ENCODE assay signal across 25 cellular contexts in the genomic region with DNA sequence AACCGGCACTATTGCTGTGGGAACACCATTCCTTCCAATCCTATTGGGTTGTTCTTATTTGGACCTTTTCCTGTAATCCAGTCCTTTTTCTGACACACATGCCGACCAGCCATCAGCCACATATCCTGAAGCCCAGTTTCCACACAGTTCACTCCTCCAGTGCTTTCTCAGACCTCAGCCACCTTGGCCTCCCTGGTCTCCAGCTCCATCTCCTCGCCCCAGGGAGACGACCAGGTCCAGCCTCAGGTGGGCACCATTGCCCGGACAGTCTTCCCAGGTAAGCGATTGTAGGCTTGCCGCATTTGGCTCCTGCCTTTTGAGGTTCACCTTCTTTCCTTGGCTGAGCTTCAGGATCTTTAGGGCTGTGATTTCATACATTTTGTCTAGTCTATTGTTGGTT. TPM values are rescaled to one million over a fixed set of nuclear protein-coding genes. Genes with fewer than 3 reads are reported as not detected.
DNase-seq lines count a peak whose midpoint lies in the region; ATAC-seq, FAIRE-seq and TF ChIP-seq lines count a peak whose summit lies in the region.
"Had no signal": no experiment of that assay in that cellular context is flagged by ENCODE, and none has a peak within 500 bp of the region (broad histone marks: within the 10 kb centered on the region; RNA-seq: fewer than 3 reads in every experiment).

No MANE protein-coding gene starts in this region.

- no peak overlapping the region for H3K4me2 ChIP-seq in K562 (ENCODE audit: insufficient read depth, low read length)

- TF ChIP-seq CTCF in K562 (IDR thresholded peaks at IDR 0.05 in 2 of 3, conservative IDR thresholded peaks at IDR 0.05 in 1 of 3; ENCODE audit: insufficient read depth in 2 of 3, low read depth in 1 of 3, low read length in 3 of 3) (no peak), kidney (IDR thresholded peaks at IDR 0.05; ENCODE audit: borderline replicate concordance, extremely low read depth, insufficient read depth) (no peak)

- H3K4me3 ChIP-seq in K562 (no peak overlapping the region), kidney (ENCODE audit: low read length in 2 of 2) (no peak overlapping the region), aorta (ENCODE audit: low read length in 2 of 2) (no peak overlapping the region)
- H3K4me3 ChIP-seq: GM12878 had no signal

- intact Hi-C loops in activated naive CD4-positive, alpha-beta T cell treated with anti-CD3 and anti-CD28 coated beads for 36 hours (cut with micrococcal nuclease) = loop anchor here (10.0 kb wide), 1 partner anchor 485 kb away; a partner anchor contains a TSS
- intact Hi-C loops in K562 (cut with micrococcal nuclease) (no loop called here), kidney (cut with DNase I) (no loop called here), aorta (cut with DNase I) (no loop called here)

- H3K9me3 ChIP-seq in K562 (replicated peaks; ENCODE audit: control insufficient read depth, insufficient read depth, low read depth, low read length) (no peaks in the 10 kb centered on the region), kidney (ENCODE audit: control insufficient read depth in 1 of 2, low read length in 2 of 2) (no peaks in the 10 kb centered on the region), aorta (ENCODE audit: control insufficient read depth, low read length) (no peaks in the 10 kb centered on the region)
- H3K9me3 ChIP-seq: BE2C, Caco-2 had no signal

- H3K36me3 ChIP-seq in K562 (ENCODE audit: control insufficient read depth, insufficient read depth, low read length) (no peaks in the 10 kb centered on the region), kidney (ENCODE audit: control insufficient read depth in 1 of 2, insufficient read depth in 2 of 2, low read length in 2 of 2) (no peaks in the 10 kb centered on the region), aorta (ENCODE audit: control insufficient read depth in 1 of 2, insufficient read depth in 2 of 2, low read length in 1 of 2) (no peaks in the 10 kb centered on the region)
- H3K36me3 ChIP-seq: BE2C had no signal

- POLR2A ChIA-PET in K562 (lab: Yijun Ruan, JAX) = interaction anchor here (1.2 to 2.0 kb wide), 2 partner anchors 10 to 17 kb away, joined by 5 to 6 read pairs; no protein-coding TSS in a partner anchor

- H4K20me1 ChIP-seq in K562 (replicated peaks; ENCODE audit: control insufficient read depth, insufficient read depth, low read length) = peaks cover 6% of the 10 kb centered on the region; the same call in 1 of the 2 replicates

- H3K9me3 Mint-ChIP-seq in activated naive CD4-positive, alpha-beta T cell treated with anti-CD3 and anti-CD28 coated beads, Interleukin-2, amount 10 ng/mL, durations not matched to agents 7 days and 5 days = peaks cover 22% of the 10 kb centered on the region
- peaks cover 9% of the 10 kb centered on the region for H3K9me3 Mint-ChIP-seq in activated naive CD4-positive, alpha-beta T cell treated with anti-CD3 and anti-CD28 coated beads for 36 hours

- no peaks in the 10 kb centered on the region for H3K9me1 ChIP-seq in K562 (ENCODE audit: control insufficient read depth, insufficient read depth, low read length)

- no peaks in the 10 kb centered on the region for H3K79me2 ChIP-seq in K562 (ENCODE audit: control insufficient read depth, insufficient read depth, low read length)

- TF ChIP-seq RAD21 in K562 (CRISPR knock-in tag; conservative IDR thresholded peaks at IDR 0.05 in 1 of 2, IDR thresholded peaks at IDR 0.05 in 1 of 2) = no peak

- H3K36me3 Mint-ChIP-seq in activated naive CD4-positive, alpha-beta T cell treated with anti-CD3 and anti-CD28 coated beads, Interleukin-2, amount 10 ng/mL, durations not matched to agents 7 days and 5 days = peaks cover 17% of the 10 kb centered on the region
- no peaks in the 10 kb centered on the region for H3K36me3 Mint-ChIP-seq in activated naive CD4-positive, alpha-beta T cell treated with anti-CD3 and anti-CD28 coated beads for 36 hours (ENCODE audit: low read depth)

- H2AFZ ChIP-seq in K562 (ENCODE audit: low read depth, low read length) = no peak overlapping the region

- H3K4me1 Mint-ChIP-seq in activated naive CD4-positive, alpha-beta T cell treated with anti-CD3 and anti-CD28 coated beads, Interleukin-2, amount 10 ng/mL, durations not matched to agents 7 days and 5 days = peaks cover 54% of the 10 kb centered on the region
- H3K4me1 Mint-ChIP-seq in activated naive CD4-positive, alpha-beta T cell treated with anti-CD3 and anti-CD28 coated beads for 36 hours (ENCODE audit: low read depth) = peaks cover 51% of the 10 kb centered on the region

- H3K27ac ChIP-seq in K562 (ENCODE audit: extremely low read depth, low read depth, low read length) (no peak overlapping the region), kidney (ENCODE audit: low read depth in 2 of 2, low read length in 2 of 2) (no peak overlapping the region), aorta (ENCODE audit: low read depth in 1 of 2, low read length in 2 of 2) (no peak overlapping the region)

- in situ Hi-C loops in K562 (cut with MboI) = no loop called here

- H3K27me3 Mint-ChIP-seq in activated naive CD4-positive, alpha-beta T cell treated with anti-CD3 and anti-CD28 coated beads, Interleukin-2, amount 10 ng/mL, durations not matched to agents 7 days and 5 days = peaks cover 6% of the 10 kb centered on the region
- H3K27me3 Mint-ChIP-seq in activated naive CD4-positive, alpha-beta T cell treated with anti-CD3 and anti-CD28 coated beads for 36 hours (ENCODE audit: low read depth) = no peaks in the 10 kb centered on the region
- H3K27me3 Mint-ChIP-seq: CD4-positive, alpha-beta T cell had no signal

- 2% methylated on average over 7 of the region's 7 CpGs for WGBS in K562 (ENCODE audit: insufficient coverage, low coverage, missing lambda C conversion rate)
- 87 to 90% methylated on average over 7 of the region's 7 CpGs for WGBS in aorta, 2 donors

- TF ChIP-seq EP300 in K562 (IDR thresholded peaks at IDR 0.05; ENCODE audit: low read length) = no peak

- BruUV-seq in K562 (replicated peaks; lab: Mats Ljungman, UMichigan) = no TSS peak

- H3K9ac ChIP-seq in K562 (ENCODE audit: insufficient read depth in 1 of 2, low read depth in 2 of 2, low read length in 2 of 2) = no peak overlapping the region
- H3K9ac ChIP-seq in kidney (ENCODE audit: low read length in 2 of 2) = no peak overlapping the region

- peaks cover 0 to 11% of the 10 kb centered on the region in 2 experiments; a peak in 1 of 5 replicates for H3K4me1 ChIP-seq in K562 (replicated peaks in 1 of 2; ENCODE audit: control insufficient read depth in 2 of 2, insufficient read depth in 2 of 2, low read length in 2 of 2)
- no peaks in the 10 kb centered on the region for H3K4me1 ChIP-seq in kidney (ENCODE audit: control insufficient read depth in 1 of 2, insufficient read depth in 1 of 2, low read depth in 1 of 2, low read length in 2 of 2)
- no peaks in the 10 kb centered on the region for H3K4me1 ChIP-seq in aorta (ENCODE audit: control insufficient read depth in 1 of 2, insufficient read depth in 2 of 2, low read length in 2 of 2)
- H3K4me1 ChIP-seq: BE2C had no signal

- H3K27ac Mint-ChIP-seq in activated naive CD4-positive, alpha-beta T cell treated with anti-CD3 and anti-CD28 coated beads, Interleukin-2, amount 10 ng/mL, durations not matched to agents 7 days and 5 days = peak overlapping the region; percentile 31
- no peak overlapping the region for H3K27ac Mint-ChIP-seq in activated naive CD4-positive, alpha-beta T cell treated with anti-CD3 and anti-CD28 coated beads for 36 hours

- peaks cover 29 to 52% of the 10 kb centered on the region in 2 experiments for H3K27me3 ChIP-seq in K562 (ENCODE audit: control insufficient read depth in 2 of 2, insufficient read depth in 2 of 2, low read length in 2 of 2)
- H3K27me3 ChIP-seq in aorta (ENCODE audit: control insufficient read depth in 1 of 2, insufficient read depth in 2 of 2, low read length in 1 of 2) = no peaks in the 10 kb centered on the region

- peak; percentile 3 for DNase-seq in activated naive CD4-positive, alpha-beta T cell treated with anti-CD3 and anti-CD28 coated beads, Interleukin-2, amount 10 ng/mL, durations not matched to agents 7 days and 5 days
- no peak for DNase-seq in activated naive CD4-positive, alpha-beta T cell treated with anti-CD3 and anti-CD28 coated beads for 36 hours
- DNase-seq in K562 (ENCODE audit: extremely low read depth in 1 of 4, low spot score in 3 of 4) (no peak), kidney (peak; percentile 18), aorta (peak; percentile 5 to 23), UCSD-AML1 (lab: John Stamatoyannopoulos, UW; ENCODE audit: unreplicated experiment) (no peak), NCI-H748 treated with DMSO at 0.1 percent for 48 hours (lab: John Stamatoyannopoulos, UW) (no peak)
- DNase-seq in stimulated activated CD4-positive, alpha-beta T cell treated with anti-CD3 and anti-CD28 coated beads, Interleukin-4, amount 100 ng/mL, for 1 hour = no peak
- DNase-seq: BE2C, Caco-2, DMS153, EL, GOT3, KG1, MV-4-11, NCI-H1694 treated with DMSO at 0.1 percent for 48 hours, NCI-H510A, NCI-H82, PC-3, RPMI8226, SHP77 treated with DMSO at 0.1 percent for 48 hours had no signal

- FAIRE-seq in K562 (lab: Jason Lieb, UNC) (no peak), kidney (lab: Jason Lieb, UNC) (no peak)
- FAIRE-seq: A204.1, GM12878, HepG2 had no signal

- TF ChIP-seq POLR2A in K562 (conservative IDR thresholded peaks at IDR 0.05) = no peak

- ATAC-seq in K562 (no peak), aorta (ENCODE audit: low FRiP score) (no peak)
- ATAC-seq: GM12878, HepG2, PC-3 had no signal

- no peak overlapping the region for H3K4me3 Mint-ChIP-seq in activated naive CD4-positive, alpha-beta T cell treated with anti-CD3 and anti-CD28 coated beads, Interleukin-2, amount 10 ng/mL, durations not matched to agents 7 days and 5 days
- H3K4me3 Mint-ChIP-seq in activated naive CD4-positive, alpha-beta T cell treated with anti-CD3 and anti-CD28 coated beads for 36 hours = no peak overlapping the region
- H3K4me3 Mint-ChIP-seq: CD4-positive, alpha-beta T cell had no signal

- CTCF ChIA-PET in activated naive CD4-positive, alpha-beta T cell treated with anti-CD3 and anti-CD28 coated beads, Interleukin-2, amount 10 ng/mL, durations not matched to agents 7 days and 5 days (lab: Charles Lee) = interaction anchor here (1.3 kb wide), 1 partner anchor 142 kb away, joined by 4 read pairs; no protein-coding TSS in a partner anchor
- CTCF ChIA-PET in activated naive CD4-positive, alpha-beta T cell treated with anti-CD3 and anti-CD28 coated beads for 36 hours (lab: Charles Lee) = no interaction called here
- CTCF ChIA-PET in K562 (lab: Yijun Ruan, JAX; ENCODE audit: low intra/inter-chr PET ratio) = no interaction called here

RNA-seq across cellular contexts. Expression of a gene that starts 15.2 kb away (rescaled TPM):
- 10 to 100 TPM; 10.1 to 13.1 TPM for total RNA-seq in activated naive CD4-positive, alpha-beta T cell treated with anti-CD3 and anti-CD28 coated beads for 36 hours
- 14.2 and 54.7 TPM in 2 replicates for total RNA-seq in K562 (2011; cell fraction: chromatin; rRNA removed; ENCODE audit: low replicate concordance)
- 26.1 and 26.7 TPM in 2 replicates for total RNA-seq in K562 (2011; cell fraction: nucleolus; rRNA removed)
- 10.8 and 13.8 TPM in 2 replicates for total RNA-seq in K562 (2011; cell fraction: nucleoplasm; rRNA removed)
- total RNA-seq in K562 (2014; rRNA removed) (1.7 and 2.5 TPM in 2 replicates), K562 (2014; rRNA removed; fragmentation: Illumina TruSeq; extraction: Trizol) (0.41 and 0.44 TPM in 2 replicates), K562 (2015; rRNA removed; fragmentation: Illumina TruSeq; extraction: Trizol) (0.54 and 0.83 TPM in 2 replicates), K562 (2021) (3.3 and 3.4 TPM in 2 replicates), kidney (0.91 TPM), aorta (not detected)
- polyA plus RNA-seq in K562 (2011; rRNA removed) (1.4 and 2.7 TPM in 2 replicates), K562 (2014; fragmentation: Illumina TruSeq; extraction: Trizol) (0.48 and 1.00 TPM in 2 replicates), K562 (2014; fragmentation: Nextera tagmentation; extraction: Ambion mirVana) (under 1 TPM in 1 of 2 experiments, not detected in 1; 0.08 TPM), K562 (2014; rRNA removed) (2.2 and 4.5 TPM in 2 replicates), kidney (ENCODE audit: insufficient read depth, low read depth, low replicate concordance) (not detected), aorta (not detected)
- 1.3 and 3.8 TPM in 2 replicates for polyA plus RNA-seq in K562 (2011; cell fraction: cytosol; rRNA removed)
- polyA plus RNA-seq in K562 (2011; cell fraction: nucleus; rRNA removed) = 15.4 and 32.7 TPM in 2 replicates
- 1.0 and 1.5 TPM in 2 replicates for polyA plus RNA-seq in K562 (2012)
- 0.69 and 1.6 TPM in 2 replicates for polyA minus RNA-seq in K562 (2011; rRNA and poly(A)+ RNA removed)
- polyA minus RNA-seq in K562 (2011; cell fraction: cytosol; rRNA and poly(A)+ RNA removed) = 1.7 and 5.3 TPM in 2 replicates
- 8.1 and 11.4 TPM in 2 replicates for polyA minus RNA-seq in K562 (2011; cell fraction: nucleus; rRNA and poly(A)+ RNA removed)

RNA-seq across cellular contexts. Expression of a gene that starts 34.8 kb away (rescaled TPM):
- 10 to 100 TPM; 48.0 to 48.5 TPM for total RNA-seq in activated naive CD4-positive, alpha-beta T cell treated with anti-CD3 and anti-CD28 coated beads for 36 hours
- total RNA-seq in K562 (2011; cell fraction: chromatin; rRNA removed; ENCODE audit: low replicate concordance) = 215 and 519 TPM in 2 replicates
- 574 and 584 TPM in 2 replicates for total RNA-seq in K562 (2011; cell fraction: nucleolus; rRNA removed)
- total RNA-seq in K562 (2011; cell fraction: nucleoplasm; rRNA removed) = 409 and 456 TPM in 2 replicates
- 217 and 249 TPM in 2 replicates for total RNA-seq in K562 (2014; rRNA removed)
- 132 and 136 TPM in 2 replicates for total RNA-seq in K562 (2014; rRNA removed; fragmentation: Illumina TruSeq; extraction: Trizol)
- total RNA-seq in K562 (2015; rRNA removed; fragmentation: Illumina TruSeq; extraction: Trizol) = 177 and 179 TPM in 2 replicates
- total RNA-seq in K562 (2021) = 145 and 152 TPM in 2 replicates
- 130 and 184 TPM in 2 replicates for polyA plus RNA-seq in K562 (2011; rRNA removed)
- 150 and 221 TPM in 2 replicates for polyA plus RNA-seq in K562 (2011; cell fraction: cytosol; rRNA removed)
- polyA plus RNA-seq in K562 (2011; cell fraction: nucleus; rRNA removed) = 196 and 245 TPM in 2 replicates
- 110 and 155 TPM in 2 replicates for polyA plus RNA-seq in K562 (2012)
- 198 and 213 TPM in 2 replicates for polyA plus RNA-seq in K562 (2014; fragmentation: Illumina TruSeq; extraction: Trizol)
- polyA plus RNA-seq in K562 (2014; fragmentation: Nextera tagmentation; extraction: Ambion mirVana) = 10 to 100 TPM in 1 of 2 experiments, 1 to 10 TPM in 1; 3.5 to 14.1 TPM
- 180 and 181 TPM in 2 replicates for polyA plus RNA-seq in K562 (2014; rRNA removed)
- polyA minus RNA-seq in K562 (2011; rRNA and poly(A)+ RNA removed) = 112 and 228 TPM in 2 replicates
- 74.7 and 93.6 TPM in 2 replicates for polyA minus RNA-seq in K562 (2011; cell fraction: cytosol; rRNA and poly(A)+ RNA removed)
- 73.0 and 82.1 TPM in 2 replicates for polyA minus RNA-seq in K562 (2011; cell fraction: nucleus; rRNA and poly(A)+ RNA removed)
- total RNA-seq in kidney = 96.6 TPM
- polyA plus RNA-seq in kidney (ENCODE audit: insufficient read depth, low read depth, low replicate concordance) = 135 TPM
- total RNA-seq in aorta = 10 to 100 TPM; 66.0 to 71.2 TPM
- 10 to 100 TPM; 72.5 to 95.5 TPM for polyA plus RNA-seq in aorta

Comparison
In these comparisons a context has a peak if more than half of its experiments do, and no peak if none do; other contexts are left out.
1. DNase-seq: peak in activated naive CD4-positive, alpha-beta T cell treated with anti-CD3 and anti-CD28 coated beads, Interleukin-2, amount 10 ng/mL, durations not matched to agents 7 days and 5 days (single experiment), kidney (single experiment) and aorta (2 of 2); none in activated naive CD4-positive, alpha-beta T cell treated with anti-CD3 and anti-CD28 coated beads for 36 hours (single experiment), K562 (0 of 4), UCSD-AML1 (single experiment), stimulated activated CD4-positive, alpha-beta T cell treated with anti-CD3 and anti-CD28 coated beads, Interleukin-4, amount 100 ng/mL, for 1 hour (single experiment) and NCI-H748 treated with DMSO at 0.1 percent for 48 hours (single experiment).